12 cellular contexts compared by ENCODE assay signal in the genomic region with DNA sequence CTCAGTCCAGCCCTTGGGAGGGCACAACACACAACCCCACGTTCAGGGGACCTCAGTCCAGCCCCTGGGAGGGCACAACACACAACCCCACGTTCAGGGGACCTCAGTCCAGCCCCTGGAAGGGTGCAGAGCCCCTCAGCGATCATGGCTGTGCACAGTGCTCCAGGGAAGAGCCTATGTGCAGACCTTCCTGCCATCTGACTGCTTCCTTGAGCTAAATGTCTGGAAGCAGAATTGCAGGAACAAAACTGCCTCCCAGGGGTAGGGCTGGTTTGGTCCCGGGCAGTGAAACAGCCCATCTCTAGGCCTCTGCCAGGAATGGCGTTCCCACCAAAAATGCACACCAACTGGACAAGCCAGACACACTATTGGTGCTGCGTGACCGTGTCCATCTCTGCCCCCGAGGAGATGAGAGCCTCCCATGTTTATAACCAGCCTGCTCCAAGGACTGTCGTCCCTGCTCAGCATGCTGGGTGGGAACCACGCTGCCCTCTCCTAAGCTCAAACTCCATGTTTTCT. TPM values are rescaled to one million over a fixed set of nuclear protein-coding genes. Genes with fewer than 3 reads are reported as not detected.
DNase-seq lines count a peak whose midpoint lies in the region; ATAC-seq and TF ChIP-seq lines count a peak whose summit lies in the region.
"Had no signal": no experiment of that assay in that cellular context is flagged by ENCODE, and none has a peak within 500 bp of the region (broad histone marks: within the 10 kb centered on the region; RNA-seq: fewer than 3 reads in every experiment).

No MANE protein-coding gene starts in this region.

- H3K4me3 Mint-ChIP-seq in T-helper 2 cell treated with Interferon-gamma antibody and Interleukin-4, amounts not matched to agents 5 μg/mL and 100 μg/mL, for 36 hours = peak overlapping the region; percentile 75
- H3K4me3 Mint-ChIP-seq in activated naive CD8-positive, alpha-beta T cell treated with anti-CD3 and anti-CD28 coated beads, Interleukin-2, amount 50 U/mL, for 24 hours = no peak overlapping the region

- intact Hi-C loops in spleen (cut with DNase I; ENCODE audit: low total_unique reads) = no loop called here

- no peak for TF ChIP-seq CTCF in spleen (IDR thresholded peaks at IDR 0.05 in 8 of 11, conservative IDR thresholded peaks at IDR 0.05 in 3 of 11)

- H3K4me1 Mint-ChIP-seq in T-helper 2 cell treated with Interferon-gamma antibody and Interleukin-4, amounts not matched to agents 5 μg/mL and 100 μg/mL, for 36 hours (ENCODE audit: low read depth) = peaks cover 30% of the 10 kb centered on the region
- peaks cover 39% of the 10 kb centered on the region for H3K4me1 Mint-ChIP-seq in activated naive CD8-positive, alpha-beta T cell treated with anti-CD3 and anti-CD28 coated beads, Interleukin-2, amount 50 U/mL, for 24 hours

- DNase-seq in T-helper 2 cell treated with Interferon-gamma antibody and Interleukin-4, amounts not matched to agents 5 μg/mL and 100 μg/mL, for 36 hours (ENCODE audit: low spot score) = no peak
- DNase-seq in T-helper 2 cell (no peak), spleen (no peak), HuH-7 (ENCODE audit: low spot score) (no peak), NCI-H524 (lab: John Stamatoyannopoulos, UW) (no peak)
- no peak for DNase-seq in activated naive CD8-positive, alpha-beta T cell treated with anti-CD3 and anti-CD28 coated beads, Interleukin-2, amount 50 U/mL, for 24 hours
- DNase-seq in activated effector memory CD4-positive, alpha-beta T cell treated with anti-CD3 and anti-CD28 coated beads, Interleukin-2, amount 50 U/mL, for 16 hours = no peak
- DNase-seq: activated gamma-delta T cell, glutamatergic neuron, NCI-H82 had no signal

- H3K27ac ChIP-seq in spleen = peak overlapping the region; percentile 53 to 93 (median 88)
- H3K27ac ChIP-seq: testis had no signal

- 58 to 70% (median 63%) methylated on average over 10 of the region's 10 CpGs for WGBS in spleen, 5 donors

- no peaks in the 10 kb centered on the region for H3K27me3 ChIP-seq in spleen (replicated peaks in 1 of 7)
- H3K27me3 ChIP-seq: testis had no signal

- peaks cover 56% of the 10 kb centered on the region for H3K36me3 Mint-ChIP-seq in T-helper 2 cell treated with Interferon-gamma antibody and Interleukin-4, amounts not matched to agents 5 μg/mL and 100 μg/mL, for 36 hours (ENCODE audit: low read depth)
- peaks cover 57% of the 10 kb centered on the region for H3K36me3 Mint-ChIP-seq in activated naive CD8-positive, alpha-beta T cell treated with anti-CD3 and anti-CD28 coated beads, Interleukin-2, amount 50 U/mL, for 24 hours (ENCODE audit: low read depth)

- H3K36me3 ChIP-seq in spleen = peaks cover 0 to 30% (median 0%) of the 10 kb centered on the region in 6 donors

- peak; percentile 12 for ATAC-seq in HG03135 (IDR thresholded peaks at IDR 0.05; ENCODE audit: unreplicated experiment)
- no peak for ATAC-seq in activated naive CD8-positive, alpha-beta T cell treated with anti-CD3 and anti-CD28 coated beads, Interleukin-2, amount 50 U/mL, for 24 hours

- H3K27me3 Mint-ChIP-seq in T-helper 2 cell treated with Interferon-gamma antibody and Interleukin-4, amounts not matched to agents 5 μg/mL and 100 μg/mL, for 36 hours (ENCODE audit: low read depth) = no peaks in the 10 kb centered on the region
- H3K27me3 Mint-ChIP-seq in activated naive CD8-positive, alpha-beta T cell treated with anti-CD3 and anti-CD28 coated beads, Interleukin-2, amount 50 U/mL, for 24 hours = no peaks in the 10 kb centered on the region

- H3K9me3 Mint-ChIP-seq in T-helper 2 cell treated with Interferon-gamma antibody and Interleukin-4, amounts not matched to agents 5 μg/mL and 100 μg/mL, for 36 hours = no peaks in the 10 kb centered on the region
- no peaks in the 10 kb centered on the region for H3K9me3 Mint-ChIP-seq in activated naive CD8-positive, alpha-beta T cell treated with anti-CD3 and anti-CD28 coated beads, Interleukin-2, amount 50 U/mL, for 24 hours

- peaks cover 18 to 59% (median 48%) of the 10 kb centered on the region in 6 donors for H3K4me1 ChIP-seq in spleen
- H3K4me1 ChIP-seq: testis had no signal

- no peak for TF ChIP-seq POLR2A in spleen (IDR thresholded peaks at IDR 0.05)

- no peaks in the 10 kb centered on the region for H3K9me3 ChIP-seq in spleen
- H3K9me3 ChIP-seq: testis had no signal

- peak overlapping the region; percentile 87 for H3K27ac Mint-ChIP-seq in T-helper 2 cell treated with Interferon-gamma antibody and Interleukin-4, amounts not matched to agents 5 μg/mL and 100 μg/mL, for 36 hours
- peak overlapping the region; percentile 70 for H3K27ac Mint-ChIP-seq in activated naive CD8-positive, alpha-beta T cell treated with anti-CD3 and anti-CD28 coated beads, Interleukin-2, amount 50 U/mL, for 24 hours

- peak overlapping the region in 5 of 8 donors; percentile 31 to 70 (median 42) for H3K4me3 ChIP-seq in spleen
- H3K4me3 ChIP-seq: testis had no signal

RNA-seq across cellular contexts. Expression of a gene that starts 44.0 kb away (rescaled TPM):
- total RNA-seq in spleen = 10 to 100 TPM; 59.0 to 83.7 (median 65.3) TPM
- 10 to 100 TPM; 28.9 to 63.6 (median 42.9) TPM for polyA plus RNA-seq in spleen

RNA-seq across cellular contexts. Expression of a gene that starts 44.7 kb away (rescaled TPM):
- total RNA-seq in spleen = 10 to 100 TPM in 6 of 7 donors, 1 to 10 TPM in 1; 6.0 to 28.8 (median 19.2) TPM
- 10 to 100 TPM in 2 of 3 donors, 1 to 10 TPM in 1; 7.4 to 37.2 (median 34.5) TPM for polyA plus RNA-seq in spleen

RNA-seq across cellular contexts. Expression of a gene that starts 51.1 kb away (rescaled TPM):
- 10 to 100 TPM; 15.7 to 28.9 (median 18.0) TPM for total RNA-seq in spleen
- polyA plus RNA-seq in spleen = 10 to 100 TPM; 11.5 to 15.3 (median 14.5) TPM
